ENCODE assay signal across 13 cellular contexts in the genomic region with DNA sequence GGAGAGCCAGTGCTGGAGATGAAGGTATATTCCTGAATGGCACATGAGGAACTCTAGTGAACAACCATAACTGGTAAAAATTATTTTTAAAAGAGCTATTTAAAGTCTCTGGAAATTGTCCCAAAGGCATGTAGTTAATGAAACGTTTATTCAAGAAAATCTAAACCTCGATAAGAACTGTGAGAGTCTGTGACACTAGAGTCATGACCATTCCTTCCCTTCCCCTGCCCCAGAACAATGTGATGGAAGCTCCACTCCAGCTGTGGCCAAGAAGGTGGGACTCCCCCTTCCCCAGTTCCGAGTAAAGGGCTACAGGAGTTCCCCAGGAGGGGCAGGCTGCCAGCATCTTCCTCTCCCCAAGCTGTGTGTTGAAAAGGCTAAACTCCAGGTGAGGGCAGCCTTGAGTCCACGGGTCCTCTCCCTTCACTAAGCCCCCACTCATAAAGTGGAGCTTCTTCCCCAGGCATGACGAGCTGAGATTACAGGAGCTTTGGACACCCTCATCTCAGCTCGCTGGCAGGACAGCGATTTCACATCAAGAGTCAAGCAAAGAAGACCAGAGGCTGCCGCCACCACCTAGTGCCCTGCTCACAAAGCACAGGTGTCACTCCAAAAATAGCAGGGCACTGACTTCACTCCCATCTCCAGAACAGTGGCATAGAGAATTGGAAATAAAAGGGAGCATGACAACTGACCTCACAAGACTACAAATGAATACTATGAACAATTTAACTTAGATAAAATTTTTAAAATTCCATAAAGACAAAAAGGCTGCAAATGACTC.
A peak's percentile ranks its signal among the peaks of the same experiment; 100 is the strongest.
DNase-seq lines count a peak whose midpoint lies in the region; ATAC-seq and TF ChIP-seq lines count a peak whose summit lies in the region.
"Had no signal": no experiment of that assay in that cellular context is flagged by ENCODE, and none has a peak within 500 bp of the region (broad histone marks: within the 10 kb centered on the region; RNA-seq: fewer than 3 reads in every experiment).

No MANE protein-coding gene starts in this region.

- H3K4me3 ChIP-seq in DND-41 (ENCODE audit: low read depth in 1 of 2, low read length in 2 of 2) (no peak overlapping the region), liver (ENCODE audit: low read depth in 1 of 3, low read length in 3 of 3) (no peak overlapping the region)

- no peaks in the 10 kb centered on the region for H3K4me1 Mint-ChIP-seq in WTC11
- H3K4me1 Mint-ChIP-seq in stimulated activated effector memory CD8-positive, alpha-beta T cell treated with anti-CD3 and anti-CD28 coated beads, Interleukin-12 subunit alpha, Interleukin-12 subunit beta, amount 100 ng/mL, for 72 hours, result no peaks in the 10 kb centered on the region
- H3K4me1 Mint-ChIP-seq: activated T-helper 17 cell treated with anti-CD3 and anti-CD28 coated beads, Interleukin-2, amount 50 U/mL, for 72 hours had no signal

- H3K79me2 ChIP-seq in DND-41 (ENCODE audit: insufficient read depth, low read length), result no peaks in the 10 kb centered on the region

- CTCF ChIA-PET in WTC11 (lab: Charles Lee), result interaction anchor here (0.7 to 1.6 kb wide), 7 partner anchors 16 to 217 kb away, joined by 3 to 8 read pairs (median 4); no protein-coding TSS in a partner anchor
- CTCF ChIA-PET in RWPE1 (lab: Yijun Ruan, JAX), result interaction anchor here (0.8 to 1.4 kb wide), 3 partner anchors 11 to 123 kb away, joined by 3 to 5 read pairs (median 4); no protein-coding TSS in a partner anchor

- H3K27ac ChIP-seq in DND-41 (ENCODE audit: low read length) (no peak overlapping the region), liver (ENCODE audit: low read depth in 1 of 2, low read length in 2 of 2) (no peak overlapping the region), RWPE1 (no peak overlapping the region)

- H3K36me3 ChIP-seq in DND-41 (ENCODE audit: insufficient read depth, low read length), result no peaks in the 10 kb centered on the region
- no peaks in the 10 kb centered on the region for H3K36me3 ChIP-seq in liver (ENCODE audit: control insufficient read depth in 4 of 4, insufficient read depth in 3 of 4, low read depth in 1 of 4, low read length in 3 of 4)

- no peaks in the 10 kb centered on the region for H4K20me1 ChIP-seq in DND-41 (ENCODE audit: insufficient read depth, low read length)

- no peak for DNase-seq in DND-41
- peak; percentile 28 for DNase-seq in WTC11 (ENCODE audit: low spot score)
- no peak for DNase-seq in NCI-H446 (lab: John Stamatoyannopoulos, UW)
- DNase-seq in stimulated activated effector memory CD8-positive, alpha-beta T cell treated with anti-CD3 and anti-CD28 coated beads, Interleukin-12 subunit alpha, Interleukin-12 subunit beta, amount 100 ng/mL, for 72 hours (ENCODE audit: low spot score in 2 of 2), result no peak
- DNase-seq in RWPE1 (ENCODE audit: low spot score), result no peak
- DNase-seq: activated CD4-positive, alpha-beta T cell treated with anti-CD3 and anti-CD28 coated beads, Interleukin-2, amount 50 U/mL, for 4 hours; NCI-H1694 treated with DMSO at 0.1 percent for 48 hours; stimulated activated CD4-positive, alpha-beta T cell treated with anti-CD3 and anti-CD28 coated beads, Interleukin-12 subunit alpha, Interleukin-12 subunit beta, amount 100 ng/mL, for 4 hours; T-helper 17 cell had no signal

- 45% methylated on average over 8 of the region's 8 CpGs for WGBS in liver

- H3K4me1 ChIP-seq in DND-41 (ENCODE audit: insufficient read depth, low read length), result no peaks in the 10 kb centered on the region
- H3K4me1 ChIP-seq in liver (ENCODE audit: control insufficient read depth in 4 of 4, insufficient read depth in 4 of 4, low read length in 3 of 4), result no peaks in the 10 kb centered on the region

- H3K9me3 ChIP-seq in DND-41 (ENCODE audit: insufficient read depth, low read length, severe bottlenecking), result peaks cover 7% of the 10 kb centered on the region
- H3K9me3 ChIP-seq in liver (ENCODE audit: control insufficient read depth in 4 of 4, low read length in 3 of 4), result peaks cover 0 to 5% (median 2%) of the 10 kb centered on the region in 4 donors

- no peaks in the 10 kb centered on the region for H3K27me3 Mint-ChIP-seq in WTC11 (ENCODE audit: low read depth)

- ATAC-seq in DND-41 (ENCODE audit: insufficient read depth, low read depth), result peak; percentile 37; the same call in 1 of the 3 replicates
- ATAC-seq in GM18502 (IDR thresholded peaks at IDR 0.05; ENCODE audit: poor library complexity, unreplicated experiment), result peak; percentile 47
- peak; percentile 98 for ATAC-seq in WTC11
- no peak for ATAC-seq in stimulated activated effector memory CD8-positive, alpha-beta T cell treated with anti-CD3 and anti-CD28 coated beads, Interleukin-12 subunit alpha, Interleukin-12 subunit beta, amount 100 ng/mL, for 72 hours
- ATAC-seq in GM21717 (IDR thresholded peaks at IDR 0.05; ENCODE audit: unreplicated experiment), result no peak
- ATAC-seq: activated T-helper 17 cell treated with anti-CD3 and anti-CD28 coated beads, Interleukin-2, amount 50 U/mL, for 72 hours; T-helper 17 cell had no signal

- H3K27me3 ChIP-seq in DND-41 (ENCODE audit: insufficient read depth, low read length, poor library complexity) (no peaks in the 10 kb centered on the region), liver (ENCODE audit: control insufficient read depth in 4 of 4, insufficient read depth in 4 of 4, low read length in 3 of 4) (no peaks in the 10 kb centered on the region)

- H2AFZ ChIP-seq in DND-41 (ENCODE audit: low read depth, low read length), result no peak overlapping the region

- H3K4me2 ChIP-seq in DND-41 (ENCODE audit: insufficient read depth, low read length), result no peak overlapping the region

- no peak overlapping the region for H3K27ac Mint-ChIP-seq in WTC11
- H3K27ac Mint-ChIP-seq in stimulated activated effector memory CD8-positive, alpha-beta T cell treated with anti-CD3 and anti-CD28 coated beads, Interleukin-12 subunit alpha, Interleukin-12 subunit beta, amount 100 ng/mL, for 72 hours, result no peak overlapping the region
- H3K27ac Mint-ChIP-seq: activated T-helper 17 cell treated with anti-CD3 and anti-CD28 coated beads, Interleukin-2, amount 50 U/mL, for 72 hours; T-helper 17 cell had no signal

- POLR2A ChIA-PET in WTC11 (lab: Charles Lee), result no interaction called here
- POLR2A ChIA-PET in RWPE1 (lab: Yijun Ruan, JAX; ENCODE audit: low non-redundant PET), result no interaction called here

- TF ChIP-seq CTCF in DND-41 (IDR thresholded peaks at IDR 0.05; ENCODE audit: borderline replicate concordance, extremely low read depth, low read length, poor library complexity, severe bottlenecking) (no peak), WTC11 (IDR thresholded peaks at IDR 0.05) (no peak), liver (IDR thresholded peaks at IDR 0.05; ENCODE audit: low read depth, low read length, missing input control) (no peak), RWPE1 (conservative IDR thresholded peaks at IDR 0.05; ENCODE audit: low read depth) (no peak)

- no peak overlapping the region for H3K4me3 Mint-ChIP-seq in WTC11
- no peak overlapping the region for H3K4me3 Mint-ChIP-seq in stimulated activated effector memory CD8-positive, alpha-beta T cell treated with anti-CD3 and anti-CD28 coated beads, Interleukin-12 subunit alpha, Interleukin-12 subunit beta, amount 100 ng/mL, for 72 hours
- H3K4me3 Mint-ChIP-seq: activated T-helper 17 cell treated with anti-CD3 and anti-CD28 coated beads, Interleukin-2, amount 50 U/mL, for 72 hours; T-helper 17 cell had no signal

- peak; percentile 40 to 59 for TF ChIP-seq RAD21 in liver (IDR thresholded peaks at IDR 0.05)

- H3K36me3 Mint-ChIP-seq in WTC11, result no peaks in the 10 kb centered on the region
- H3K36me3 Mint-ChIP-seq in stimulated activated effector memory CD8-positive, alpha-beta T cell treated with anti-CD3 and anti-CD28 coated beads, Interleukin-12 subunit alpha, Interleukin-12 subunit beta, amount 100 ng/mL, for 72 hours, result no peaks in the 10 kb centered on the region

- H3K9ac ChIP-seq in DND-41 (ENCODE audit: low read depth, low read length) (no peak overlapping the region), liver (ENCODE audit: low read depth in 1 of 2, low read length in 2 of 2) (no peak overlapping the region)

- H3K9me3 Mint-ChIP-seq in WTC11, result peaks cover 11% of the 10 kb centered on the region
- H3K9me3 Mint-ChIP-seq in stimulated activated effector memory CD8-positive, alpha-beta T cell treated with anti-CD3 and anti-CD28 coated beads, Interleukin-12 subunit alpha, Interleukin-12 subunit beta, amount 100 ng/mL, for 72 hours, result no peaks in the 10 kb centered on the region

TF ChIP-seq in liver, 16 proteins besides CTCF, POLR2A, EP300 and RAD21:
- TF ChIP-seq HNF4G (IDR thresholded peaks at IDR 0.05) (no peak), HNF4A (conservative IDR thresholded peaks at IDR 0.05) (peak; percentile 33 to 34)

Comparison
In these comparisons a context has a peak if more than half of its experiments do, and no peak if none do; other contexts are left out.
1. ATAC-seq: peak in DND-41 (single experiment), GM18502 (single experiment) and WTC11 (single experiment); none in stimulated activated effector memory CD8-positive, alpha-beta T cell treated with anti-CD3 and anti-CD28 coated beads, Interleukin-12 subunit alpha, Interleukin-12 subunit beta, amount 100 ng/mL, for 72 hours (single experiment) and GM21717 (single experiment).